18 cellular contexts compared by ENCODE assay signal in the genomic region with DNA sequence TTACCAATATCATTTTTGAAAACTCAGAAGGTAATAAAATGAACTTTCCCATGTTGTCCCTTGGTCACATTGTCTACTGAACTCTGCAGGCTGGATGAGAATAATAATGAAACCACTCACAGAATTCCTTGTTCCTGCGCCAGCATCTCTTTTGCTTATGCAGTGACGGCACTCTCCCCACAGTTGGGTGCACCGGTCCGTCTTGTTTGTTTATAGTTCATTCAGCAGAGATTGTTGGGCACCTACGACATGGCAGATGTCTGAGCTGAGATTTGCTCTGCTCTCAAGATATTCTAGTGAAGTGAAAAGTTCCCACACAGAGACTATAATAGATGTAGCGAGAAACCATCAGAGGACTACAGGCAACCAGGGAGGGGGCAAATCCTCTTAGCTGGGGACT.
DNase-seq lines count a peak whose midpoint lies in the region; ATAC-seq and TF ChIP-seq lines count a peak whose summit lies in the region.
"Had no signal": no experiment of that assay in that cellular context is flagged by ENCODE, and none has a peak within 500 bp of the region (broad histone marks: within the 10 kb centered on the region; RNA-seq: fewer than 3 reads in every experiment).

No MANE protein-coding gene starts in this region.

- in situ Hi-C loops in astrocyte of the spinal cord (cut with HindIII; ENCODE audit: low sequenced_read_pairs), result no loop called here

- H3K36me3 Mint-ChIP-seq in activated T-cell treated with anti-CD3 and anti-CD28 coated beads, Interleukin-2, amount 50 U/mL, for 72 hours (ENCODE audit: insufficient read depth in 2 of 2), result no peaks in the 10 kb centered on the region
- H3K36me3 Mint-ChIP-seq: CD4-positive, alpha-beta memory T cell had no signal

- no peaks in the 10 kb centered on the region for H3K27me3 Mint-ChIP-seq in activated T-cell treated with anti-CD3 and anti-CD28 coated beads, Interleukin-2, amount 50 U/mL, for 72 hours (ENCODE audit: low read depth)
- H3K27me3 Mint-ChIP-seq: CD4-positive, alpha-beta memory T cell had no signal

- H3K4me3 Mint-ChIP-seq in activated T-cell treated with anti-CD3 and anti-CD28 coated beads, Interleukin-2, amount 50 U/mL, for 72 hours, result no peak overlapping the region
- H3K4me3 Mint-ChIP-seq: CD4-positive, alpha-beta memory T cell had no signal

- H3K4me1 Mint-ChIP-seq in activated T-cell treated with anti-CD3 and anti-CD28 coated beads, Interleukin-2, amount 50 U/mL, for 72 hours (ENCODE audit: low read depth), result no peaks in the 10 kb centered on the region
- H3K4me1 Mint-ChIP-seq: CD4-positive, alpha-beta memory T cell had no signal

- H3K4me3 ChIP-seq in astrocyte of the spinal cord (ENCODE audit: low read depth, low read length), result no peak overlapping the region
- H3K4me3 ChIP-seq: GM23248 had no signal

- peaks cover 7 to 17% of the 10 kb centered on the region in 2 donors for H3K9me3 Mint-ChIP-seq in activated T-cell treated with anti-CD3 and anti-CD28 coated beads, Interleukin-2, amount 50 U/mL, for 72 hours

- peak; percentile 44 for DNase-seq in H4 (ENCODE audit: low spot score)
- DNase-seq in astrocyte of the spinal cord (ENCODE audit: low read depth, low spot score), result peak; percentile 78
- peak; percentile 17 for DNase-seq in iris pigment epithelial cell (ENCODE audit: low read depth)
- DNase-seq in smooth muscle cell of the brain vasculature (ENCODE audit: low read depth, low spot score), result peak; percentile 78
- no peak for DNase-seq in activated T-cell treated with anti-CD3 and anti-CD28 coated beads, Interleukin-2, amount 50 U/mL, for 1 hour
- no peak for DNase-seq in activated T-cell treated with anti-CD3 and anti-CD28 coated beads, Interleukin-2, amount 50 U/mL, for 72 hours
- DNase-seq: Calu3; CD4-positive, alpha-beta memory T cell; DMS79; GM23248; MM.1S; NCI-H1105 treated with DMSO at 0.1 percent for 48 hours; NCI-H187; NCI-H526 treated with DMSO at 0.1 percent for 48 hours; NK-92 treated with Interleukin-12 subunit alpha and Interleukin-12 subunit beta, amount 100 ng/mL, for 24 hours; SIG-M5 had no signal

- ATAC-seq in HG03378 (IDR thresholded peaks at IDR 0.05; ENCODE audit: unreplicated experiment), result no peak
- no peak for ATAC-seq in activated T-cell treated with anti-CD3 and anti-CD28 coated beads, Interleukin-2, amount 50 U/mL, for 72 hours (replicated peaks in 1 of 2)
- ATAC-seq: HCT116 had no signal

- TF ChIP-seq CTCF in astrocyte of the spinal cord (IDR thresholded peaks at IDR 0.05; ENCODE audit: low read depth, low read length), result no peak

- H3K27ac Mint-ChIP-seq in activated T-cell treated with anti-CD3 and anti-CD28 coated beads, Interleukin-2, amount 50 U/mL, for 72 hours, result no peak overlapping the region
- H3K27ac Mint-ChIP-seq: CD4-positive, alpha-beta memory T cell had no signal

Comparison
In these comparisons a context has a peak if more than half of its experiments do, and no peak if none do; other contexts are left out.
1. DNase-seq: peak in H4 (single experiment), astrocyte of the spinal cord (single experiment), iris pigment epithelial cell (single experiment) and smooth muscle cell of the brain vasculature (single experiment); none in activated T-cell treated with anti-CD3 and anti-CD28 coated beads, Interleukin-2, amount 50 U/mL, for 1 hour (single experiment) and activated T-cell treated with anti-CD3 and anti-CD28 coated beads, Interleukin-2, amount 50 U/mL, for 72 hours (0 of 2).